In genomic region chr11:79067355-79067685, GRCh38 we compare ENCODE assay signal across 13 cellular contexts.
A peak's percentile ranks its signal among the peaks of the same experiment; 100 is the strongest.
DNase-seq lines count a peak whose midpoint lies in the region; ATAC-seq and TF ChIP-seq lines count a peak whose summit lies in the region.
"Had no signal": no experiment of that assay in that cellular context is flagged by ENCODE, and none has a peak within 500 bp of the region (broad histone marks: within the 10 kb centered on the region; RNA-seq: fewer than 3 reads in every experiment).

No MANE protein-coding gene starts in this region.

- no peaks in the 10 kb centered on the region for H3K27me3 ChIP-seq in brain microvascular endothelial cell (replicated peaks)
- no peaks in the 10 kb centered on the region for H3K27me3 ChIP-seq in iPS-20b (ENCODE audit: insufficient read depth, low read length)

- H3K4me3 Mint-ChIP-seq in osteocyte (ENCODE audit: unreplicated experiment): peak overlapping the region; percentile 39

- peaks cover 8% of the 10 kb centered on the region for H3K4me1 Mint-ChIP-seq in osteocyte (ENCODE audit: unreplicated experiment)

- H3K36me3 ChIP-seq in ES-I3 (ENCODE audit: insufficient read depth, low read length) (no peaks in the 10 kb centered on the region), brain microvascular endothelial cell (replicated peaks) (no peaks in the 10 kb centered on the region), iPS-20b (ENCODE audit: insufficient read depth, low read depth, low read length) (no peaks in the 10 kb centered on the region)

- in situ Hi-C loops in brain microvascular endothelial cell (cut with HindIII; ENCODE audit: low pct_ligation_motif_present, low sequenced_read_pairs): no loop called here

- no peaks in the 10 kb centered on the region for H3K9me3 ChIP-seq in ES-I3 (ENCODE audit: control insufficient read depth, insufficient read depth, low read length)
- H3K9me3 ChIP-seq in iPS-20b (ENCODE audit: insufficient read depth, low read depth, low read length): no peaks in the 10 kb centered on the region

- no peaks in the 10 kb centered on the region for H3K27me3 Mint-ChIP-seq in osteocyte (ENCODE audit: unreplicated experiment)

- no peaks in the 10 kb centered on the region for H3K9me3 Mint-ChIP-seq in osteocyte (ENCODE audit: unreplicated experiment)

- H3K36me3 Mint-ChIP-seq in osteocyte (ENCODE audit: unreplicated experiment): no peaks in the 10 kb centered on the region

- H3K4me3 ChIP-seq in brain microvascular endothelial cell (ENCODE audit: low read depth, low read length) (peak overlapping the region; percentile 35), iPS-20b (ENCODE audit: low read length) (peak overlapping the region; percentile 16; the same call in 1 of the 2 replicates)

- DNase-seq in brain microvascular endothelial cell (no peak), osteocyte (ENCODE audit: extremely low spot score, unreplicated experiment) (no peak), hippocampal formation (lab: John Stamatoyannopoulos, UW) (no peak), substantia nigra (lab: John Stamatoyannopoulos, UW) (no peak)
- DNase-seq in stimulated activated CD4-positive, alpha-beta T cell treated with anti-CD3 and anti-CD28 coated beads, Interleukin-1b, Interleukin-23, amount 100 ng/mL, for 48 hours: no peak
- DNase-seq: C1 segment of cervical spinal cord, KBM-7, NCI-H1436 treated with DMSO at 0.1 percent for 48 hours, NCI-H2081 treated with DMSO at 0.1 percent for 48 hours, NCI-H526 treated with DMSO at 0.1 percent for 48 hours had no signal

- H3K27ac Mint-ChIP-seq in osteocyte (ENCODE audit: unreplicated experiment): no peak overlapping the region

- H3K27ac ChIP-seq in brain microvascular endothelial cell (no peak overlapping the region), iPS-20b (ENCODE audit: low read length) (no peak overlapping the region), substantia nigra (ENCODE audit: low read depth, low read length, poor library complexity, severe bottlenecking) (no peak overlapping the region)

- peak overlapping the region; percentile 7; the same call in 1 of the 2 replicates for H3K9ac ChIP-seq in ES-I3 (ENCODE audit: low read depth, low read length)
- peak overlapping the region; percentile 19; the same call in 1 of the 2 replicates for H3K9ac ChIP-seq in iPS-20b (ENCODE audit: low read depth, low read length)

- H3K4me1 ChIP-seq in ES-I3 (ENCODE audit: insufficient read depth, low read length) (peaks cover 4% of the 10 kb centered on the region; the same call in 1 of the 2 replicates), iPS-20b (ENCODE audit: insufficient read depth, low read length) (peaks cover 15% of the 10 kb centered on the region; the same call in 1 of the 2 replicates)

- no peak for ATAC-seq in GM21723 (IDR thresholded peaks at IDR 0.05; ENCODE audit: unreplicated experiment)

- TF ChIP-seq CTCF in brain microvascular endothelial cell (IDR thresholded peaks at IDR 0.05; ENCODE audit: low read depth, low read length, missing control alignments) (no peak), osteocyte (IDR thresholded peaks at IDR 0.05) (no peak)
